16 cellular contexts compared by ENCODE assay signal in the genomic region with DNA sequence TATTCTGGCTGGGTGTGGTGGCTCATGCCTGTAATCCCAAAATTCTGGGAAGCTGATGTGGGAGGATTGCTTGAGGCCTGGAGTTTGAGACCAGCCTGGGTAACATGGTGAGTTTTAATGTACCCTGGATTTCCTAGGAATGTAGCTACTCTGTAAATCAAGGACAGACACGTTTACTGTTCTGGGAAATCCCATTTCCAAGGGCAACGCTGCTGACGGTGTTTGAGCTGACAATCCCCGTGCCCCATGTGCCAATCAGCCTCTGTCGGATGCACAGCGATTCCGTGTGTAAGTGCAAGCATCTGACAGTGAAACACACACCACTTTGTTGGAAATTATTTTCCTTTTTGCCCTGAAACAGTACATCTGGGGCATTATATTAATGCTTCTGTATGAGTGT. TPM values are rescaled to one million over a fixed set of nuclear protein-coding genes. Genes with fewer than 3 reads are reported as not detected.
A peak's percentile ranks its signal among the peaks of the same experiment; 100 is the strongest.
DNase-seq lines count a peak whose midpoint lies in the region; ATAC-seq and TF ChIP-seq lines count a peak whose summit lies in the region.
"Had no signal": no experiment of that assay in that cellular context is flagged by ENCODE, and none has a peak within 500 bp of the region (broad histone marks: within the 10 kb centered on the region; RNA-seq: fewer than 3 reads in every experiment).

No MANE protein-coding gene starts in this region.

- H3K27ac ChIP-seq in left lung: peak overlapping the region; percentile 1 to 59
- H3K27ac ChIP-seq: parathyroid adenoma had no signal

- peaks cover 7% of the 10 kb centered on the region; the same call in 1 of the 2 replicates for H3K4me1 ChIP-seq in Caco-2
- H3K4me1 ChIP-seq in left lung: peaks cover 0 to 12% of the 10 kb centered on the region in 2 donors
- H3K4me1 ChIP-seq: parathyroid adenoma had no signal

- no peaks in the 10 kb centered on the region for H3K9me3 Mint-ChIP-seq in Caco-2 (ENCODE audit: unreplicated experiment)
- H3K9me3 Mint-ChIP-seq: activated naive CD8-positive, alpha-beta T cell treated with anti-CD3 and anti-CD28 coated beads, Interleukin-2, amount 10 ng/mL, durations not matched to agents 7 days and 5 days had no signal

- POLR2A ChIA-PET in Caco-2 (lab: Charles Lee): no interaction called here

- H3K9me3 ChIP-seq in Caco-2 (no peaks in the 10 kb centered on the region), left lung (peaks cover 0 to 2% of the 10 kb centered on the region in 2 donors)
- H3K9me3 ChIP-seq: stomach had no signal

- no peak overlapping the region for H3K27ac Mint-ChIP-seq in Caco-2 (ENCODE audit: unreplicated experiment)
- H3K27ac Mint-ChIP-seq: activated naive CD8-positive, alpha-beta T cell treated with anti-CD3 and anti-CD28 coated beads, Interleukin-2, amount 10 ng/mL, durations not matched to agents 7 days and 5 days had no signal

- H3K4me3 ChIP-seq in Caco-2 (ENCODE audit: low read depth, low read length): no peak overlapping the region
- H3K4me3 ChIP-seq in left lung: no peak overlapping the region
- H3K4me3 ChIP-seq: stomach had no signal

- H3K4me1 Mint-ChIP-seq in Caco-2 (ENCODE audit: low read depth, unreplicated experiment): no peaks in the 10 kb centered on the region

- DNase-seq in Caco-2 (no peak), left lung (no peak), pons (ENCODE audit: low spot score) (no peak), NCI-H226 (no peak)
- DNase-seq: activated CD8-positive, alpha-beta memory T cell treated with anti-CD3 and anti-CD28 coated beads, Interleukin-2, amount 50 U/mL, for 48 hours; activated naive CD8-positive, alpha-beta T cell treated with anti-CD3 and anti-CD28 coated beads, Interleukin-2, amount 10 ng/mL, durations not matched to agents 7 days and 5 days; AML-193; head of caudate nucleus; kidney; stimulated activated CD4-positive, alpha-beta T cell treated with anti-CD3 and anti-CD28 coated beads, Interleukin-12 subunit alpha, Interleukin-12 subunit beta, amount 100 ng/mL, for 4 hours; stomach had no signal

- H3K27me3 ChIP-seq in Caco-2 (replicated peaks; ENCODE audit: control insufficient read depth, insufficient read depth, low read length): no peaks in the 10 kb centered on the region
- H3K27me3 ChIP-seq in left lung: no peaks in the 10 kb centered on the region
- H3K27me3 ChIP-seq: stomach had no signal

- no peak overlapping the region for H3K4me3 Mint-ChIP-seq in Caco-2 (ENCODE audit: unreplicated experiment)

- intact Hi-C loops in Caco-2 (cut with micrococcal nuclease; ENCODE audit: unreplicated experiment): no loop called here
- intact Hi-C loops in left lung (cut with DNase I): no loop called here

- H3K36me3 ChIP-seq in Caco-2 (ENCODE audit: control insufficient read depth, insufficient read depth, low read length) (peaks cover 1% of the 10 kb centered on the region; the same call in 1 of the 2 replicates), left lung (peaks cover 0 to 27% of the 10 kb centered on the region in 2 donors)

- CTCF ChIA-PET in Caco-2 (lab: Charles Lee): interaction anchor here (0.6 to 0.7 kb wide), 2 partner anchors 14 to 50 kb away, joined by 3 read pairs; no protein-coding TSS in a partner anchor

- H3K27me3 Mint-ChIP-seq in Caco-2 (ENCODE audit: insufficient read depth, unreplicated experiment): no peaks in the 10 kb centered on the region
- H3K27me3 Mint-ChIP-seq: activated naive CD8-positive, alpha-beta T cell treated with anti-CD3 and anti-CD28 coated beads, Interleukin-2, amount 10 ng/mL, durations not matched to agents 7 days and 5 days had no signal

- BruUV-seq in Caco-2 (replicated peaks; lab: Mats Ljungman, UMichigan): TSS peak; percentile 13

- TF ChIP-seq CTCF in Caco-2 (IDR thresholded peaks at IDR 0.05; ENCODE audit: insufficient read depth in 1 of 2, low read depth in 1 of 2, low read length in 1 of 2, severe bottlenecking in 1 of 2, unreplicated experiment in 1 of 2): no peak
- no peak for TF ChIP-seq CTCF in left lung (IDR thresholded peaks at IDR 0.05)

- ATAC-seq in left lung (no peak), GM21825 (IDR thresholded peaks at IDR 0.05; ENCODE audit: unreplicated experiment) (no peak)
- ATAC-seq: activated CD4-positive, CD25-positive, alpha-beta regulatory T cell treated with anti-CD3 and anti-CD28 coated beads, Interleukin-2, amount 50 U/mL, for 24 hours had no signal

- H3K36me3 Mint-ChIP-seq in Caco-2 (ENCODE audit: insufficient read depth, unreplicated experiment): peaks cover 48% of the 10 kb centered on the region

TF ChIP-seq in PFSK-1, 5 proteins besides CTCF, POLR2A, EP300 and RAD21:
- TF ChIP-seq TAF1 (IDR thresholded peaks at IDR 0.05; ENCODE audit: borderline replicate concordance, insufficient read depth, low read length) (no peak), FOXP2 (optimal IDR thresholded peaks at IDR 0.05; ENCODE audit: borderline replicate concordance, extremely low read depth, extremely low read length, insufficient read depth) (no peak), POLR2AphosphoS5 (IDR thresholded peaks at IDR 0.05; ENCODE audit: low read depth, low read length) (peak; percentile 28; the same call in 1 of the 2 replicates), SIN3A (IDR thresholded peaks at IDR 0.05; ENCODE audit: borderline replicate concordance, insufficient read depth, low read length) (no peak)
- TF ChIP-seq, protein P1, sequence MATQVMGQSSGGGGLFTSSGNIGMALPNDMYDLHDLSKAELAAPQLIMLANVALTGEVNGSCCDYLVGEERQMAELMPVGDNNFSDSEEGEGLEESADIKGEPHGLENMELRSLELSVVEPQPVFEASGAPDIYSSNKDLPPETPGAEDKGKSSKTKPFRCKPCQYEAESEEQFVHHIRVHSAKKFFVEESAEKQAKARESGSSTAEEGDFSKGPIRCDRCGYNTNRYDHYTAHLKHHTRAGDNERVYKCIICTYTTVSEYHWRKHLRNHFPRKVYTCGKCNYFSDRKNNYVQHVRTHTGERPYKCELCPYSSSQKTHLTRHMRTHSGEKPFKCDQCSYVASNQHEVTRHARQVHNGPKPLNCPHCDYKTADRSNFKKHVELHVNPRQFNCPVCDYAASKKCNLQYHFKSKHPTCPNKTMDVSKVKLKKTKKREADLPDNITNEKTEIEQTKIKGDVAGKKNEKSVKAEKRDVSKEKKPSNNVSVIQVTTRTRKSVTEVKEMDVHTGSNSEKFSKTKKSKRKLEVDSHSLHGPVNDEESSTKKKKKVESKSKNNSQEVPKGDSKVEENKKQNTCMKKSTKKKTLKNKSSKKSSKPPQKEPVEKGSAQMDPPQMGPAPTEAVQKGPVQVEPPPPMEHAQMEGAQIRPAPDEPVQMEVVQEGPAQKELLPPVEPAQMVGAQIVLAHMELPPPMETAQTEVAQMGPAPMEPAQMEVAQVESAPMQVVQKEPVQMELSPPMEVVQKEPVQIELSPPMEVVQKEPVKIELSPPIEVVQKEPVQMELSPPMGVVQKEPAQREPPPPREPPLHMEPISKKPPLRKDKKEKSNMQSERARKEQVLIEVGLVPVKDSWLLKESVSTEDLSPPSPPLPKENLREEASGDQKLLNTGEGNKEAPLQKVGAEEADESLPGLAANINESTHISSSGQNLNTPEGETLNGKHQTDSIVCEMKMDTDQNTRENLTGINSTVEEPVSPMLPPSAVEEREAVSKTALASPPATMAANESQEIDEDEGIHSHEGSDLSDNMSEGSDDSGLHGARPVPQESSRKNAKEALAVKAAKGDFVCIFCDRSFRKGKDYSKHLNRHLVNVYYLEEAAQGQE (IDR thresholded peaks at IDR 0.05; ENCODE audit: insufficient read depth in 1 of 2, low read depth in 2 of 2, low read length in 2 of 2): no peak

RNA-seq across cellular contexts. Expression of a gene that starts 8.1 kb away (rescaled TPM):
- 0.79 TPM in 1 of 2 replicates, not detected in the other for total RNA-seq in Caco-2 (2022)
- 0.45 TPM for polyA plus RNA-seq in PFSK-1 (2012; ENCODE audit: insufficient read length, low read depth)
- under 1 TPM; 0.37 to 0.44 TPM for total RNA-seq in left lung
- total RNA-seq: epithelial cell of proximal tubule had no signal

RNA-seq across cellular contexts. Expression of a gene that starts 14.4 kb away (rescaled TPM):
- total RNA-seq in Caco-2 (2022): 80.2 and 80.4 TPM in 2 replicates
- polyA plus RNA-seq in PFSK-1 (2012; ENCODE audit: insufficient read length, low read depth): 93.8 TPM
- total RNA-seq in left lung: 10 to 100 TPM; 37.6 to 38.5 TPM

RNA-seq across cellular contexts. Expression of a gene that starts 16.8 kb away (rescaled TPM):
- total RNA-seq in Caco-2 (2022): 19.9 and 22.2 TPM in 2 replicates
- polyA plus RNA-seq in PFSK-1 (2012; ENCODE audit: insufficient read length, low read depth): 37.2 TPM
- total RNA-seq in left lung: 10 to 100 TPM; 18.9 to 20.8 TPM

RNA-seq across cellular contexts. Expression of a gene that starts 27.7 kb away (rescaled TPM):
- total RNA-seq in Caco-2 (2022) (20.1 and 23.1 TPM in 2 replicates), left lung (10 to 100 TPM; 13.5 to 17.6 TPM)
- 6.9 TPM for polyA plus RNA-seq in PFSK-1 (2012; ENCODE audit: insufficient read length, low read depth)

RNA-seq across cellular contexts. Expression of a gene that starts 59.0 kb away (rescaled TPM):
- total RNA-seq in Caco-2 (2022): 187 and 215 TPM in 2 replicates
- 173 TPM for polyA plus RNA-seq in PFSK-1 (2012; ENCODE audit: insufficient read length, low read depth)
- total RNA-seq in left lung: 100 to 1,000 TPM; 130 to 277 TPM
